ENCODE assay signal across 8 cellular contexts in genomic region chr12:97404549-97404948, GRCh38. TPM values are rescaled to one million over a fixed set of nuclear protein-coding genes. Genes with fewer than 3 reads are reported as not detected.
A peak's percentile ranks its signal among the peaks of the same experiment; 100 is the strongest.
DNase-seq lines count a peak whose midpoint lies in the region; ATAC-seq and TF ChIP-seq lines count a peak whose summit lies in the region.

No MANE protein-coding gene starts in this region.

- H3K27me3 ChIP-seq in body of pancreas, result no peaks in the 10 kb centered on the region
- no peaks in the 10 kb centered on the region for H3K27me3 ChIP-seq in CD4-positive, alpha-beta memory T cell (ENCODE audit: insufficient read depth, low read length)

- no peaks in the 10 kb centered on the region for H3K4me1 Mint-ChIP-seq in CD4-positive, alpha-beta memory T cell

- no peak overlapping the region for H3K4me3 ChIP-seq in body of pancreas
- H3K4me3 ChIP-seq in CD4-positive, alpha-beta memory T cell (ENCODE audit: low read length in 2 of 2), result no peak overlapping the region

- WGBS in body of pancreas, 2 donors, result 3% methylated on average over 2 of the region's 2 CpGs

- H3K36me3 ChIP-seq in body of pancreas (replicated peaks in 1 of 2; ENCODE audit: insufficient read depth in 1 of 2, low read depth in 2 of 2), result no peaks in the 10 kb centered on the region
- H3K36me3 ChIP-seq in CD4-positive, alpha-beta memory T cell (ENCODE audit: insufficient read depth, low read length), result no peaks in the 10 kb centered on the region

- POLR2A ChIA-PET in CD4-positive, alpha-beta memory T cell (lab: Charles Lee; ENCODE audit: partially characterized antibody), result no interaction called here

- H3K36me3 Mint-ChIP-seq in CD4-positive, alpha-beta memory T cell, result no peaks in the 10 kb centered on the region

- H3K4me3 Mint-ChIP-seq in CD4-positive, alpha-beta memory T cell, result no peak overlapping the region

- H3K4me1 ChIP-seq in body of pancreas, result no peaks in the 10 kb centered on the region
- H3K4me1 ChIP-seq in CD4-positive, alpha-beta memory T cell (ENCODE audit: insufficient read depth, low read length), result no peaks in the 10 kb centered on the region

- H3K9me3 Mint-ChIP-seq in CD4-positive, alpha-beta memory T cell, result no peaks in the 10 kb centered on the region

- DNase-seq in EH (ENCODE audit: low read depth), result peak; percentile 0
- DNase-seq in NCI-H2227 (lab: John Stamatoyannopoulos, UW; ENCODE audit: unreplicated experiment), result peak; percentile 72
- peak; percentile 42 to 53 (median 47) for DNase-seq in body of pancreas
- peak; percentile 62 for DNase-seq in kidney tubule cell (ENCODE audit: low spot score)
- DNase-seq in CD4-positive, alpha-beta memory T cell, result no peak
- no peak for DNase-seq in activated CD4-positive, alpha-beta T cell treated with anti-CD3 and anti-CD28 coated beads, Interleukin-2, amount 50 U/mL, for 4 hours

- H3K27me3 Mint-ChIP-seq in CD4-positive, alpha-beta memory T cell, result no peaks in the 10 kb centered on the region

- CTCF ChIA-PET in CD4-positive, alpha-beta memory T cell (lab: Charles Lee; ENCODE audit: partially characterized antibody), result no interaction called here

- ATAC-seq in GM19395 (IDR thresholded peaks at IDR 0.05; ENCODE audit: unreplicated experiment) (peak; percentile 95), HG03175 (IDR thresholded peaks at IDR 0.05; ENCODE audit: unreplicated experiment) (peak; percentile 95), body of pancreas (peak; percentile 81)

- no peak overlapping the region for H3K27ac Mint-ChIP-seq in CD4-positive, alpha-beta memory T cell

- peak; percentile 22 to 80 (median 71) for TF ChIP-seq CTCF in body of pancreas (IDR thresholded peaks at IDR 0.05)

- intact Hi-C loops in body of pancreas (cut with DNase I), result loop anchor here (5.0 kb wide), 1 partner anchor 422 kb away; no protein-coding TSS in a partner anchor
- intact Hi-C loops in CD4-positive, alpha-beta memory T cell (cut with micrococcal nuclease), result no loop called here

- no peak for TF ChIP-seq POLR2A in body of pancreas (IDR thresholded peaks at IDR 0.05)

- H3K9me3 ChIP-seq in body of pancreas, result no peaks in the 10 kb centered on the region
- no peaks in the 10 kb centered on the region for H3K9me3 ChIP-seq in CD4-positive, alpha-beta memory T cell (ENCODE audit: control insufficient read depth in 1 of 2, low read length in 2 of 2)

- H3K27ac ChIP-seq in body of pancreas, result no peak overlapping the region
- no peak overlapping the region for H3K27ac ChIP-seq in CD4-positive, alpha-beta memory T cell (ENCODE audit: low read depth, low read length)

RNA-seq across cellular contexts. Expression of gene RMST, which starts 58.1 kb away (rescaled TPM):
- total RNA-seq in body of pancreas, result 10 to 100 TPM in 1 of 2 donors, 1 to 10 TPM in 1; 8.9 to 17.6 TPM
- total RNA-seq in CD4-positive, alpha-beta memory T cell, result not detected
- not detected for polyA plus RNA-seq in CD4-positive, alpha-beta memory T cell

Comparison
In these comparisons a context has a peak if more than half of its experiments do, and no peak if none do; other contexts are left out.
1. DNase-seq: peak in EH (single experiment), NCI-H2227 (single experiment), body of pancreas (4 of 4) and kidney tubule cell (single experiment); none in CD4-positive, alpha-beta memory T cell (0 of 5) and activated CD4-positive, alpha-beta T cell treated with anti-CD3 and anti-CD28 coated beads, Interleukin-2, amount 50 U/mL, for 4 hours (0 of 2).
2. RNA of gene RMST, which starts 58.1 kb away (total RNA-seq): 8.9 to 17.6 TPM in body of pancreas; not detected in CD4-positive, alpha-beta memory T cell; every median in the first group is over 4 times any median in the second.
3. Peak in every context shown above with its lines, with median percentiles within 50 percentile points of each other: ATAC-seq.